27 cellular contexts compared by ENCODE assay signal in genomic region chr13:29767006-29767405, GRCh38.
A peak's percentile ranks its signal among the peaks of the same experiment; 100 is the strongest.
DNase-seq lines count a peak whose midpoint lies in the region; ATAC-seq and TF ChIP-seq lines count a peak whose summit lies in the region.
"Had no signal": no experiment of that assay in that cellular context is flagged by ENCODE, and none has a peak within 500 bp of the region (broad histone marks: within the 10 kb centered on the region; RNA-seq: fewer than 3 reads in every experiment).

No MANE protein-coding gene starts in this region.

- ATAC-seq in GM23338, result no peak
- peak; percentile 48 for ATAC-seq in gastroesophageal sphincter
- ATAC-seq in sciatic nerve, result peak; percentile 80
- ATAC-seq: GM12878; naive thymus-derived CD4-positive, alpha-beta T cell; PC-3 had no signal

- intact Hi-C loops in sciatic nerve (cut with DNase I), result no loop called here

- WGBS in gastroesophageal sphincter (ENCODE audit: low coverage in 1 of 2), 2 donors, result 21 to 59% methylated on average over 5 of the region's 5 CpGs

- no peak for TF ChIP-seq EP300 in gastroesophageal sphincter (IDR thresholded peaks at IDR 0.05)

- H3K9ac ChIP-seq in SK-N-MC (ENCODE audit: insufficient read length), result peak overlapping the region; percentile 42

- no peak overlapping the region for H3K27ac ChIP-seq in GM23338 (ENCODE audit: low read depth)
- peak overlapping the region; percentile 47 for H3K27ac ChIP-seq in SK-N-MC
- H3K27ac ChIP-seq in gastroesophageal sphincter, result no peak overlapping the region
- H3K27ac ChIP-seq: brain microvascular endothelial cell, coronary artery, tibial artery had no signal

- H3K4me3 Mint-ChIP-seq in GM23338, result no peak overlapping the region
- no peak overlapping the region for H3K4me3 Mint-ChIP-seq in T-helper 2 cell treated with Interferon-gamma antibody and Interleukin-4, amounts not matched to agents 5 μg/mL and 100 μg/mL, for 36 hours
- H3K4me3 Mint-ChIP-seq: activated naive CD8-positive, alpha-beta T cell treated with anti-CD3 and anti-CD28 coated beads, Interleukin-2, amount 10 ng/mL, durations not matched to agents 7 days and 5 days; CD4-positive, alpha-beta T cell; naive thymus-derived CD4-positive, alpha-beta T cell had no signal

- DNase-seq in GM23338 (ENCODE audit: low spot score) (no peak), SK-N-MC (ENCODE audit: low read depth, low spot score) (no peak), sciatic nerve (ENCODE audit: low spot score) (no peak), NCI-H2196 (lab: John Stamatoyannopoulos, UW; ENCODE audit: unreplicated experiment) (no peak), NCI-H226 (no peak)
- no peak for DNase-seq in stimulated activated CD4-positive, alpha-beta T cell treated with anti-CD3 and anti-CD28 coated beads, Interleukin-4, amount 100 ng/mL, for 1 hour
- no peak for DNase-seq in T-helper 2 cell treated with Interferon-gamma antibody and Interleukin-4, amounts not matched to agents 5 μg/mL and 100 μg/mL, for 36 hours (ENCODE audit: low spot score)
- DNase-seq: activated CD4-positive, alpha-beta T cell treated with anti-CD3 and anti-CD28 coated beads, Interleukin-2, amount 50 U/mL, for 1 hour; activated naive CD8-positive, alpha-beta T cell treated with anti-CD3 and anti-CD28 coated beads, Interleukin-2, amount 10 ng/mL, durations not matched to agents 7 days and 5 days; brain microvascular endothelial cell; CD4-positive, alpha-beta T cell; DMS153; islet precursor cell; Kasumi-1; mammary epithelial cell; naive thymus-derived CD4-positive, alpha-beta T cell; NCI-H2107; PC-3; posterior cingulate gyrus; SHP77; stimulated activated CD4-positive, alpha-beta T cell treated with anti-CD3 and anti-CD28 coated beads, Interleukin-2, amount 100 ng/mL, for 24 hours; stimulated activated naive CD4-positive, alpha-beta T cell; tibial artery had no signal

- no peaks in the 10 kb centered on the region for H3K79me2 ChIP-seq in GM23338 (replicated peaks; ENCODE audit: insufficient read depth)

- no peak overlapping the region for H3K4me2 ChIP-seq in GM23338

- TF ChIP-seq CTCF in GM23338 (conservative IDR thresholded peaks at IDR 0.05; ENCODE audit: low read depth in 2 of 2) (no peak), gastroesophageal sphincter (IDR thresholded peaks at IDR 0.05) (no peak)

- H3K9me3 ChIP-seq in SK-N-MC (ENCODE audit: low read depth, low read length) (no peaks in the 10 kb centered on the region), gastroesophageal sphincter (no peaks in the 10 kb centered on the region)
- H3K9me3 ChIP-seq: tibial artery had no signal

- peaks cover 22% of the 10 kb centered on the region; the same call in 2 of the 3 replicates for H3K4me1 Mint-ChIP-seq in GM23338
- H3K4me1 Mint-ChIP-seq in T-helper 2 cell treated with Interferon-gamma antibody and Interleukin-4, amounts not matched to agents 5 μg/mL and 100 μg/mL, for 36 hours (ENCODE audit: low read depth), result peaks cover 18% of the 10 kb centered on the region

- H3K4me3 ChIP-seq in GM23338 (no peak overlapping the region), SK-N-MC (peak overlapping the region; percentile 44), gastroesophageal sphincter (no peak overlapping the region)
- H3K4me3 ChIP-seq: coronary artery, GM12878, tibial artery had no signal

- H3K9me3 Mint-ChIP-seq in GM23338, result no peaks in the 10 kb centered on the region
- H3K9me3 Mint-ChIP-seq in T-helper 2 cell treated with Interferon-gamma antibody and Interleukin-4, amounts not matched to agents 5 μg/mL and 100 μg/mL, for 36 hours, result no peaks in the 10 kb centered on the region
- H3K9me3 Mint-ChIP-seq: activated naive CD8-positive, alpha-beta T cell treated with anti-CD3 and anti-CD28 coated beads, Interleukin-2, amount 10 ng/mL, durations not matched to agents 7 days and 5 days; activated T-helper 2 cell treated with anti-CD3 and anti-CD28 coated beads, Interferon-gamma antibody, Interleukin-2, Interleukin-4, amounts not matched to agents 10 μg/mL and 5 μg/mL and 100 μg/mL, durations not matched to agents 14 hours and 24 hours and 36 hours; CD4-positive, alpha-beta T cell; naive thymus-derived CD4-positive, alpha-beta T cell had no signal

- no peaks in the 10 kb centered on the region for H3F3A ChIP-seq in GM23338 (replicated peaks; ENCODE audit: low read depth)

- H3K27me3 Mint-ChIP-seq in GM23338 (ENCODE audit: insufficient read depth, low read depth, poor library complexity), result no peaks in the 10 kb centered on the region
- no peaks in the 10 kb centered on the region for H3K27me3 Mint-ChIP-seq in T-helper 2 cell treated with Interferon-gamma antibody and Interleukin-4, amounts not matched to agents 5 μg/mL and 100 μg/mL, for 36 hours (ENCODE audit: low read depth)
- H3K27me3 Mint-ChIP-seq: activated naive CD8-positive, alpha-beta T cell treated with anti-CD3 and anti-CD28 coated beads, Interleukin-2, amount 10 ng/mL, durations not matched to agents 7 days and 5 days; CD4-positive, alpha-beta T cell; naive thymus-derived CD4-positive, alpha-beta T cell had no signal

- H3K27me3 ChIP-seq in GM23338 (ENCODE audit: insufficient read depth), result no peaks in the 10 kb centered on the region
- H3K27me3 ChIP-seq in gastroesophageal sphincter, result no peaks in the 10 kb centered on the region
- H3K27me3 ChIP-seq: brain microvascular endothelial cell, tibial artery had no signal

- no peak for TF ChIP-seq POLR2A in gastroesophageal sphincter (IDR thresholded peaks at IDR 0.05)

- H3K4me1 ChIP-seq in GM23338 (ENCODE audit: insufficient read depth) (peaks cover 8% of the 10 kb centered on the region; the same call in 1 of the 2 replicates), gastroesophageal sphincter (peaks cover 0 to 4% (median 0%) of the 10 kb centered on the region in 3 donors)
- H3K4me1 ChIP-seq: tibial artery had no signal

- H3K36me3 ChIP-seq in GM23338 (ENCODE audit: insufficient read depth), result no peaks in the 10 kb centered on the region
- no peaks in the 10 kb centered on the region for H3K36me3 ChIP-seq in SK-N-MC (ENCODE audit: insufficient read depth, low read length)
- peaks cover 3 to 4% of the 10 kb centered on the region in 2 donors for H3K36me3 ChIP-seq in gastroesophageal sphincter

- no peak overlapping the region for H2AFZ ChIP-seq in GM23338

- peak overlapping the region; percentile 5; the same call in 1 of the 2 replicates for H3K27ac Mint-ChIP-seq in GM23338
- no peak overlapping the region for H3K27ac Mint-ChIP-seq in T-helper 2 cell treated with Interferon-gamma antibody and Interleukin-4, amounts not matched to agents 5 μg/mL and 100 μg/mL, for 36 hours
- H3K27ac Mint-ChIP-seq: activated naive CD8-positive, alpha-beta T cell treated with anti-CD3 and anti-CD28 coated beads, Interleukin-2, amount 10 ng/mL, durations not matched to agents 7 days and 5 days; activated T-helper 2 cell treated with anti-CD3 and anti-CD28 coated beads, Interferon-gamma antibody, Interleukin-2, Interleukin-4, amounts not matched to agents 10 μg/mL and 5 μg/mL and 100 μg/mL, durations not matched to agents 14 hours and 24 hours and 36 hours; CD4-positive, alpha-beta T cell; naive thymus-derived CD4-positive, alpha-beta T cell had no signal

- H3K9me2 ChIP-seq in GM23338 (ENCODE audit: insufficient read depth), result no peaks in the 10 kb centered on the region

- peaks cover 4% of the 10 kb centered on the region; the same call in 1 of the 3 replicates for H3K36me3 Mint-ChIP-seq in GM23338 (ENCODE audit: low read depth)
- peaks cover 12% of the 10 kb centered on the region for H3K36me3 Mint-ChIP-seq in T-helper 2 cell treated with Interferon-gamma antibody and Interleukin-4, amounts not matched to agents 5 μg/mL and 100 μg/mL, for 36 hours (ENCODE audit: low read depth)

- no peaks in the 10 kb centered on the region for H4K20me1 ChIP-seq in GM23338 (replicated peaks; ENCODE audit: insufficient read depth)

TF ChIP-seq in GM23338, 12 proteins besides CTCF, POLR2A, EP300 and RAD21:
- TF ChIP-seq POLR2AphosphoS5 (IDR thresholded peaks at IDR 0.05; ENCODE audit: low read depth), result no peak
- no peak for TF ChIP-seq ZNF114 (CRISPR knock-in tag; IDR thresholded peaks at IDR 0.05)
